In the genomic region with DNA sequence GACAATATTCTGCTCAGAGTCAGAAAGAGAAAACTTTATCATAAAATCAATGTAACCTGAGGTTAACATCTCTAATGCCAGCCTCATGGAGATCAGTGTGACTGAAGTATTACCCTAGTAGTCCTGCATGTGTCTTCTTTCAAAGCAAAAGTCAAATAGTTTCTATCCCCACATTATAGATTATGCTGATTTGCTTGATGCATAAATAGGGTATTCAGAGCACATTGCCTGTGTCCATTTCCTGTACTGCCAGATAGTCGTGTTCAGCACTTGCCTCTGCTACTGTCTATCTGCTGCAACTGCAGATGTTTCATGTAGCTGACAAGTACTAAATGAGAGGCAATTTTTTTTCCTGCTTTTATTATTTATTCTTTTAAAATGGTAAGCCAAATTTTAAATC, we compare ENCODE assay signal across 19 cellular contexts.
"Had no signal": no experiment of that assay in that cellular context is flagged by ENCODE, and none has a peak within 500 bp of the region (broad histone marks: within the 10 kb centered on the region; RNA-seq: fewer than 3 reads in every experiment).

No MANE protein-coding gene starts in this region.

- H3K36me3 Mint-ChIP-seq: stimulated activated naive B cell treated with anti-CD40 and anti-IgM and Interleukin-4, amounts not matched to agents 10 μg/mL and 1 μg/mL and 100 μg/mL, for 72 hours had no signal

- H2AFZ ChIP-seq: hepatocyte had no signal

- H3K4me1 ChIP-seq: foreskin keratinocyte, transverse colon had no signal

- H3K27me3 ChIP-seq: foreskin keratinocyte, hepatocyte, neutrophil, stomach, transverse colon had no signal

- H3K27ac ChIP-seq: coronary artery, foreskin keratinocyte, neutrophil, stomach, thoracic aorta, transverse colon had no signal

- H3K4me3 ChIP-seq: coronary artery, hepatocyte, stomach, thoracic aorta, transverse colon had no signal

- H3K9me3 ChIP-seq: neutrophil, stomach, thoracic aorta, transverse colon had no signal

- DNase-seq: effector CD4-positive, alpha-beta T cell; endodermal cell; erythroblast; foreskin keratinocyte; head of caudate nucleus; left colon; mesendoderm; stimulated activated CD4-positive, alpha-beta T cell treated with anti-CD3 and anti-CD28 coated beads, Interleukin-2, amount 100 ng/mL, for 24 hours; stimulated activated CD4-positive, alpha-beta T cell treated with anti-CD3 and anti-CD28 coated beads, Interleukin-4, amount 100 ng/mL, for 4 hours; stimulated activated naive B cell treated with anti-CD40 and anti-IgM and Interleukin-4, amounts not matched to agents 10 μg/mL and 1 μg/mL and 100 μg/mL, for 72 hours; stomach; substantia nigra; transverse colon had no signal

- ATAC-seq: foreskin keratinocyte; left colon; naive thymus-derived CD4-positive, alpha-beta T cell; sciatic nerve; stimulated activated naive B cell treated with anti-CD40 and anti-IgM and Interleukin-4, amounts not matched to agents 10 μg/mL and 1 μg/mL and 100 μg/mL, for 72 hours had no signal

- H3K27ac Mint-ChIP-seq: endodermal cell; stimulated activated naive B cell treated with anti-CD40 and anti-IgM and Interleukin-4, amounts not matched to agents 10 μg/mL and 1 μg/mL and 100 μg/mL, for 72 hours had no signal

- H3K4me2 ChIP-seq: hepatocyte had no signal

- H3K79me2 ChIP-seq: hepatocyte had no signal

- H3K27me3 Mint-ChIP-seq: naive thymus-derived CD4-positive, alpha-beta T cell; stimulated activated naive B cell treated with anti-CD40 and anti-IgM and Interleukin-4, amounts not matched to agents 10 μg/mL and 1 μg/mL and 100 μg/mL, for 72 hours had no signal

- H3K4me1 Mint-ChIP-seq: stimulated activated naive B cell treated with anti-CD40 and anti-IgM and Interleukin-4, amounts not matched to agents 10 μg/mL and 1 μg/mL and 100 μg/mL, for 72 hours had no signal

- H3K4me3 Mint-ChIP-seq: endodermal cell; stimulated activated naive B cell treated with anti-CD40 and anti-IgM and Interleukin-4, amounts not matched to agents 10 μg/mL and 1 μg/mL and 100 μg/mL, for 72 hours had no signal

- H3K36me3 ChIP-seq: neutrophil, stomach, thoracic aorta, transverse colon had no signal
